In genomic region chr2:30950339-30950738, GRCh38 we compare ENCODE assay signal across 26 cellular contexts.
"Had no signal": no experiment of that assay in that cellular context is flagged by ENCODE, and none has a peak within 500 bp of the region (broad histone marks: within the 10 kb centered on the region; RNA-seq: fewer than 3 reads in every experiment).

No MANE protein-coding gene starts in this region.

- H3K4me1 ChIP-seq: ascending aorta, breast epithelium, colonic mucosa, foreskin keratinocyte, gastrocnemius medialis had no signal

- H3K27ac ChIP-seq: ascending aorta, breast epithelium, cardiac muscle cell, colonic mucosa, foreskin keratinocyte, gastrocnemius medialis had no signal

- DNase-seq: activated CD4-positive, alpha-beta memory T cell treated with anti-CD3 and anti-CD28 coated beads, Interleukin-2, amount 10 ng/mL, durations not matched to agents 7 days and 5 days; activated CD4-positive, alpha-beta T cell treated with anti-CD3 and anti-CD28 coated beads for 36 hours; activated CD4-positive, alpha-beta T cell treated with anti-CD3 and anti-CD28 coated beads, Interleukin-2, amount 10 ng/mL, durations not matched to agents 24 days and 14 days; activated CD4-positive, CD25-positive, alpha-beta regulatory T cell; activated CD4-positive, CD25-positive, alpha-beta regulatory T cell treated with anti-CD3 and anti-CD28 coated beads, Interleukin-2, amount 50 U/mL, for 72 hours; activated CD8-positive, alpha-beta memory T cell treated with anti-CD3 and anti-CD28 coated beads, Interleukin-2, amount 50 U/mL, for 48 hours; activated gamma-delta T cell; activated naive CD4-positive, alpha-beta T cell; activated naive CD4-positive, alpha-beta T cell treated with anti-CD3 and anti-CD28 coated beads, Interleukin-2, amount 10 ng/mL, durations not matched to agents 7 days and 5 days; activated naive CD8-positive, alpha-beta T cell treated with anti-CD3 and anti-CD28 coated beads, Interleukin-2, amount 10 ng/mL, durations not matched to agents 7 days and 5 days; activated T-cell treated with anti-CD3 and anti-CD28 coated beads for 4 hours; activated T-cell treated with anti-CD3 and anti-CD28 coated beads, Interleukin-2, amount 50 U/mL, for 24 hours; activated T-cell treated with anti-CD3 and anti-CD28 coated beads, Interleukin-2, amount 50 U/mL, for 72 hours; central memory CD4-positive, alpha-beta T cell; cerebellar nuclear complex; colonic mucosa; effector CD8-positive, alpha-beta T cell; foreskin keratinocyte; gastrocnemius medialis; T-helper 1 cell; T-helper 2 cell had no signal

- H3K4me3 ChIP-seq: ascending aorta, breast epithelium, cardiac muscle cell, colonic mucosa, gastrocnemius medialis had no signal

- H3K27me3 ChIP-seq: ascending aorta, breast epithelium, cardiac muscle cell, colonic mucosa, foreskin keratinocyte, gastrocnemius medialis had no signal

- H3K36me3 ChIP-seq: ascending aorta, breast epithelium, cardiac muscle cell, colonic mucosa, gastrocnemius medialis had no signal

- ATAC-seq: activated CD4-positive, alpha-beta T cell treated with anti-CD3 and anti-CD28 coated beads for 36 hours; activated naive CD4-positive, alpha-beta T cell treated with anti-CD3 and anti-CD28 coated beads, Interleukin-2, amount 50 U/mL, for 72 hours; activated T-cell treated with anti-CD3 and anti-CD28 coated beads, Interleukin-2, amount 50 U/mL, for 72 hours; esophagus mucosa; foreskin keratinocyte; gastrocnemius medialis had no signal

- H3K9me3 ChIP-seq: ascending aorta, breast epithelium, colonic mucosa, gastrocnemius medialis had no signal
